11 cellular contexts compared by ENCODE assay signal in genomic region chr12:5567021-5567744, GRCh38.
DNase-seq lines count a peak whose midpoint lies in the region; TF ChIP-seq lines count a peak whose summit lies in the region.
"Had no signal": no experiment of that assay in that cellular context is flagged by ENCODE, and none has a peak within 500 bp of the region (broad histone marks: within the 10 kb centered on the region; RNA-seq: fewer than 3 reads in every experiment).

No MANE protein-coding gene starts in this region.

- H3K4me1 Mint-ChIP-seq in glutamatergic neuron (ENCODE audit: low read depth, unreplicated experiment) (peaks cover 18% of the 10 kb centered on the region), endodermal cell (peaks cover 21% of the 10 kb centered on the region)
- H3K4me1 Mint-ChIP-seq: activated T-helper 17 cell treated with anti-CD3 and anti-CD28 coated beads, Interleukin-2, amount 50 U/mL, for 72 hours had no signal

- H3K4me3 Mint-ChIP-seq in glutamatergic neuron (ENCODE audit: unreplicated experiment), result peak overlapping the region; percentile 47
- no peak overlapping the region for H3K4me3 Mint-ChIP-seq in endodermal cell
- H3K4me3 Mint-ChIP-seq: activated T-helper 17 cell treated with anti-CD3 and anti-CD28 coated beads, Interleukin-2, amount 50 U/mL, for 72 hours had no signal

- TF ChIP-seq RAD21 in neural cell (conservative IDR thresholded peaks at IDR 0.05), result no peak

- in situ Hi-C loops in transverse colon (cut with MboI; ENCODE audit: low pct_ligation_motif_present in 1 of 4, low pct_unique_long_range_greater_than_20kb in 1 of 4, low sequenced_read_pairs in 3 of 4), result loop anchor here in 1 of 4 donors (25.0 kb wide), 1 partner anchor 105 kb away; no protein-coding TSS in a partner anchor

- H3K27ac Mint-ChIP-seq in glutamatergic neuron (ENCODE audit: unreplicated experiment), result peak overlapping the region; percentile 84
- no peak overlapping the region for H3K27ac Mint-ChIP-seq in endodermal cell
- H3K27ac Mint-ChIP-seq: activated T-helper 17 cell treated with anti-CD3 and anti-CD28 coated beads, Interleukin-2, amount 50 U/mL, for 72 hours had no signal

- no peaks in the 10 kb centered on the region for H3K36me3 ChIP-seq in BLaER1 treated with 17β-estradiol and CSF1 and Interleukin-3, amounts not matched to agents 10 nM and 100 nM
- no peaks in the 10 kb centered on the region for H3K36me3 ChIP-seq in neural cell (ENCODE audit: insufficient read depth, low read length)
- H3K36me3 ChIP-seq in endodermal cell (ENCODE audit: control insufficient read depth, insufficient read depth, low read length), result no peaks in the 10 kb centered on the region
- no peaks in the 10 kb centered on the region for H3K36me3 ChIP-seq in transverse colon
- no peaks in the 10 kb centered on the region for H3K36me3 ChIP-seq in uterus

- TF ChIP-seq CTCF in glutamatergic neuron (IDR thresholded peaks at IDR 0.05; ENCODE audit: partially characterized antibody, unreplicated experiment) (no peak), neural cell (IDR thresholded peaks at IDR 0.05; ENCODE audit: poor library complexity, severe bottlenecking) (no peak), endodermal cell (conservative IDR thresholded peaks at IDR 0.05) (no peak), transverse colon (IDR thresholded peaks at IDR 0.05) (no peak), uterus (IDR thresholded peaks at IDR 0.05) (no peak)

- DNase-seq in NCI-H146 treated with DMSO at 0.1 percent for 48 hours (lab: John Stamatoyannopoulos, UW; ENCODE audit: unreplicated experiment) (peak; percentile 9), glutamatergic neuron (peak; percentile 82), endodermal cell (no peak), transverse colon (no peak), uterus (no peak)
- DNase-seq in activated naive CD4-positive, alpha-beta T cell treated with Interleukin-2 at 50 U/mL for 16 hours, result no peak
- DNase-seq: activated CD8-positive, alpha-beta memory T cell treated with anti-CD3 and anti-CD28 coated beads for 24 hours; stimulated activated CD4-positive, alpha-beta T cell treated with anti-CD3 and anti-CD28 coated beads, Interleukin-1b, Interleukin-23, amount 100 ng/mL, for 48 hours had no signal

- peaks cover 0 to 15% (median 8%) of the 10 kb centered on the region in 10 experiments; a peak in 10 of 20 replicates for H3K4me1 ChIP-seq in BLaER1 treated with 17β-estradiol and CSF1 and Interleukin-3, amounts not matched to agents 10 nM and 100 nM
- H3K4me1 ChIP-seq in endodermal cell (ENCODE audit: control insufficient read depth, insufficient read depth, low read length) (no peaks in the 10 kb centered on the region), transverse colon (no peaks in the 10 kb centered on the region), uterus (no peaks in the 10 kb centered on the region)

- H2AFZ ChIP-seq in neural cell (ENCODE audit: low read depth, low read length), result peak overlapping the region; percentile 14

- H3K9me3 ChIP-seq in BLaER1 treated with 17β-estradiol and CSF1 and Interleukin-3, amounts not matched to agents 10 nM and 100 nM (replicated peaks in 1 of 11), result no peaks in the 10 kb centered on the region
- no peaks in the 10 kb centered on the region for H3K9me3 ChIP-seq in neural cell (ENCODE audit: low read length)
- H3K9me3 ChIP-seq in endodermal cell (ENCODE audit: control insufficient read depth, low read length), result no peaks in the 10 kb centered on the region
- H3K9me3 ChIP-seq in transverse colon, result no peaks in the 10 kb centered on the region
- no peaks in the 10 kb centered on the region for H3K9me3 ChIP-seq in uterus

- H3K4me2 ChIP-seq in BLaER1 treated with 17β-estradiol and CSF1 and Interleukin-3, amounts not matched to agents 10 nM and 100 nM, result peak overlapping the region in 9 of 11 experiments; percentile 9 to 56 (median 39); a peak in 14 of 22 replicates
- no peak overlapping the region for H3K4me2 ChIP-seq in neural cell (ENCODE audit: low read length)

- TF ChIP-seq EP300 in neural cell (conservative IDR thresholded peaks at IDR 0.05; ENCODE audit: poor library complexity, severe bottlenecking), result no peak
- TF ChIP-seq EP300 in transverse colon (IDR thresholded peaks at IDR 0.05; ENCODE audit: low read depth), result no peak

- TF ChIP-seq POLR2A in transverse colon (IDR thresholded peaks at IDR 0.05), result no peak
- no peak for TF ChIP-seq POLR2A in uterus (IDR thresholded peaks at IDR 0.05)

- no peaks in the 10 kb centered on the region for H3K9me2 ChIP-seq in neural cell (ENCODE audit: insufficient read depth, low read length)

- no peak overlapping the region for H3K9ac ChIP-seq in BLaER1 treated with 17β-estradiol and CSF1 and Interleukin-3, amounts not matched to agents 10 nM and 100 nM
- H3K9ac ChIP-seq in neural cell (ENCODE audit: low read length) (no peak overlapping the region), endodermal cell (ENCODE audit: extremely low read depth, low read length, poor library complexity, severe bottlenecking) (no peak overlapping the region)

- no peaks in the 10 kb centered on the region for H4K20me1 ChIP-seq in BLaER1 treated with 17β-estradiol and CSF1 and Interleukin-3, amounts not matched to agents 10 nM and 100 nM
- no peaks in the 10 kb centered on the region for H4K20me1 ChIP-seq in neural cell (ENCODE audit: insufficient read depth)

- H3K9me3 Mint-ChIP-seq in glutamatergic neuron (ENCODE audit: unreplicated experiment) (peaks cover 10% of the 10 kb centered on the region), endodermal cell (no peaks in the 10 kb centered on the region)
- H3K9me3 Mint-ChIP-seq: activated T-helper 17 cell treated with anti-CD3 and anti-CD28 coated beads, Interleukin-2, amount 50 U/mL, for 72 hours had no signal

- H3K27me3 Mint-ChIP-seq in glutamatergic neuron (ENCODE audit: unreplicated experiment), result peaks cover 19% of the 10 kb centered on the region
- no peaks in the 10 kb centered on the region for H3K27me3 Mint-ChIP-seq in endodermal cell (ENCODE audit: insufficient read depth)

- H3K4me3 ChIP-seq in BLaER1 treated with 17β-estradiol and CSF1 and Interleukin-3, amounts not matched to agents 10 nM and 100 nM, result no peak overlapping the region
- H3K4me3 ChIP-seq in neural cell (ENCODE audit: low read length), result no peak overlapping the region
- H3K4me3 ChIP-seq in endodermal cell (ENCODE audit: low read length), result no peak overlapping the region
- no peak overlapping the region for H3K4me3 ChIP-seq in transverse colon
- H3K4me3 ChIP-seq in uterus, result no peak overlapping the region

- no peaks in the 10 kb centered on the region for H3K79me2 ChIP-seq in neural cell (replicated peaks; ENCODE audit: insufficient read depth, low read length)

- 84 to 90% methylated on average over 7 to 14 of the region's 14 CpGs for WGBS in endodermal cell (ENCODE audit: insufficient coverage in 1 of 2, insufficient read length in 1 of 2), 2 experiments
- WGBS in transverse colon (ENCODE audit: low coverage in 1 of 2), 2 donors, result 26 to 53% methylated on average over 4 to 14 of the region's 14 CpGs

- no peaks in the 10 kb centered on the region for H3K36me3 Mint-ChIP-seq in glutamatergic neuron (ENCODE audit: unreplicated experiment)
- H3K36me3 Mint-ChIP-seq in endodermal cell (ENCODE audit: low read depth), result peaks cover 9% of the 10 kb centered on the region

- H3K27me3 ChIP-seq in BLaER1 treated with 17β-estradiol and CSF1 and Interleukin-3, amounts not matched to agents 10 nM and 100 nM, result no peaks in the 10 kb centered on the region
- no peaks in the 10 kb centered on the region for H3K27me3 ChIP-seq in neural cell (ENCODE audit: insufficient read depth, low read depth, low read length)
- no peaks in the 10 kb centered on the region for H3K27me3 ChIP-seq in endodermal cell (ENCODE audit: control insufficient read depth, insufficient read depth, low read length, poor library complexity, severe bottlenecking)
- no peaks in the 10 kb centered on the region for H3K27me3 ChIP-seq in transverse colon
- no peaks in the 10 kb centered on the region for H3K27me3 ChIP-seq in uterus

- H3F3A ChIP-seq in neural cell (ENCODE audit: insufficient read depth, low read length, poor library complexity, severe bottlenecking), result no peaks in the 10 kb centered on the region

- no peak overlapping the region for H3K27ac ChIP-seq in BLaER1 treated with 17β-estradiol and CSF1 and Interleukin-3, amounts not matched to agents 10 nM and 100 nM
- H3K27ac ChIP-seq in neural cell (ENCODE audit: low read length), result no peak overlapping the region
- H3K27ac ChIP-seq in endodermal cell (ENCODE audit: low read depth, low read length), result no peak overlapping the region
- H3K27ac ChIP-seq in transverse colon, result no peak overlapping the region
- no peak overlapping the region for H3K27ac ChIP-seq in uterus

- intact Hi-C loops in transverse colon (cut with DNase I; ENCODE audit: low total_unique reads) (no loop called here), uterus (cut with DNase I; ENCODE audit: low total_unique reads) (no loop called here)

TF ChIP-seq in neural cell, 6 proteins besides CTCF, POLR2A, EP300 and RAD21 (continues in another document):
- TF ChIP-seq TAF1 (IDR thresholded peaks at IDR 0.05; ENCODE audit: low read depth) (no peak), SMC3 (conservative IDR thresholded peaks at IDR 0.05; ENCODE audit: poor library complexity) (no peak), MXI1 (conservative IDR thresholded peaks at IDR 0.05; ENCODE audit: poor library complexity, severe bottlenecking) (no peak), REST (IDR thresholded peaks at IDR 0.05; ENCODE audit: borderline replicate concordance) (no peak)

Comparison
In these comparisons a context has a peak if more than half of its experiments do, and no peak if none do; other contexts are left out.
1. DNase-seq: peak in NCI-H146 treated with DMSO at 0.1 percent for 48 hours (single experiment) and glutamatergic neuron (single experiment); none in endodermal cell (single experiment), transverse colon (single experiment), uterus (0 of 2) and activated naive CD4-positive, alpha-beta T cell treated with Interleukin-2 at 50 U/mL for 16 hours (single experiment).